ENCODE assay signal across 23 cellular contexts in the genomic region with DNA sequence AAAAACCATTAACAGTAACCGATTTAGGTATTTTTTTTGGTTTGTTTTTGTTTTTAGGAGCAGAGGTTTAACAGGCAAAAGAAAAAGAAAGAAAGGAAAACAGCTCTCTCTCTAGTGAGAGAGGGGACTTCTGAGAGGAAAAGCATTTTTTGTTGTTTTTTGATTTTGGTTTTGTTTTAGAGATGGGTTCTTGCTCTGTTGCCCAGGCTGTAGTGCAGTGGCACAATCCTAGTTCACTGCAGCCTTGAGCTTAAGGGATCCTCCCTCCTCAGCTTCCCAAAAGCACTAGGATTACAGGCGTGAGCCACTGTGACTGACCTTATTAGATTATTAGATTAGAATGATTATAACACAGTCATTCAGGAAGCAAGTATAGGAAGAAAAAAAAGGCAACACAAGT. TPM values are rescaled to one million over a fixed set of nuclear protein-coding genes. Genes with fewer than 3 reads are reported as not detected.
DNase-seq lines count a peak whose midpoint lies in the region; ATAC-seq and TF ChIP-seq lines count a peak whose summit lies in the region.
"Had no signal": no experiment of that assay in that cellular context is flagged by ENCODE, and none has a peak within 500 bp of the region (broad histone marks: within the 10 kb centered on the region; RNA-seq: fewer than 3 reads in every experiment).

No MANE protein-coding gene starts in this region.

- no peaks in the 10 kb centered on the region for H3K9me3 ChIP-seq in PC-3 (ENCODE audit: low read length)
- H3K9me3 ChIP-seq: stomach had no signal

- H3K4me3 Mint-ChIP-seq in T-helper 1 cell treated with Interleukin-12 subunit alpha and Interleukin-12 subunit beta and Interleukin-4 antibody, amounts not matched to agents 30 μg/mL and 1 μg/mL, for 36 hours, result peak overlapping the region; percentile 60
- peak overlapping the region; percentile 41 for H3K4me3 Mint-ChIP-seq in activated T-helper 1 cell treated with anti-CD3 and anti-CD28 coated beads, Interleukin-12 subunit alpha, Interleukin-12 subunit beta, Interleukin-2, Interleukin-4 antibody, amounts not matched to agents 30 ng/mL and 10 ng/mL and 1 ng/mL, durations not matched to agents 14 hours and 24 hours and 36 hours
- peak overlapping the region in 7 of 10 donors; percentile 8 to 59 (median 36) for H3K4me3 Mint-ChIP-seq in naive thymus-derived CD8-positive, alpha-beta T cell

- H3K36me3 ChIP-seq in PC-3 (ENCODE audit: low read depth, low read length), result no peaks in the 10 kb centered on the region

- H3K9me3 Mint-ChIP-seq in T-helper 1 cell treated with Interleukin-12 subunit alpha and Interleukin-12 subunit beta and Interleukin-4 antibody, amounts not matched to agents 30 μg/mL and 1 μg/mL, for 36 hours, result no peaks in the 10 kb centered on the region
- H3K9me3 Mint-ChIP-seq in activated T-helper 1 cell treated with anti-CD3 and anti-CD28 coated beads, Interleukin-12 subunit alpha, Interleukin-12 subunit beta, Interleukin-2, Interleukin-4 antibody, amounts not matched to agents 30 ng/mL and 10 ng/mL and 1 ng/mL, durations not matched to agents 14 hours and 24 hours and 36 hours, result no peaks in the 10 kb centered on the region
- no peaks in the 10 kb centered on the region for H3K9me3 Mint-ChIP-seq in naive thymus-derived CD8-positive, alpha-beta T cell

- no peak overlapping the region for H2AFZ ChIP-seq in PC-3 (ENCODE audit: low read length)
- H2AFZ ChIP-seq: parathyroid adenoma had no signal

- no peak overlapping the region for H3K4me3 ChIP-seq in HL-60 (replicated peaks; ENCODE audit: insufficient read depth, low read length)
- no peak overlapping the region for H3K4me3 ChIP-seq in PC-3 (ENCODE audit: low read length)
- H3K4me3 ChIP-seq: lung, stomach had no signal

- no peaks in the 10 kb centered on the region for H4K20me1 ChIP-seq in PC-3 (ENCODE audit: low read length)

- peaks cover 17% of the 10 kb centered on the region for H3K36me3 Mint-ChIP-seq in T-helper 1 cell treated with Interleukin-12 subunit alpha and Interleukin-12 subunit beta and Interleukin-4 antibody, amounts not matched to agents 30 μg/mL and 1 μg/mL, for 36 hours (ENCODE audit: low read depth)
- H3K36me3 Mint-ChIP-seq in activated T-helper 1 cell treated with anti-CD3 and anti-CD28 coated beads, Interleukin-12 subunit alpha, Interleukin-12 subunit beta, Interleukin-2, Interleukin-4 antibody, amounts not matched to agents 30 ng/mL and 10 ng/mL and 1 ng/mL, durations not matched to agents 14 hours and 24 hours and 36 hours (ENCODE audit: low read depth), result peaks cover 14% of the 10 kb centered on the region
- H3K36me3 Mint-ChIP-seq in naive thymus-derived CD8-positive, alpha-beta T cell, result peaks cover 0 to 48% (median 8%) of the 10 kb centered on the region in 3 donors

- no peaks in the 10 kb centered on the region for H3K4me1 ChIP-seq in PC-3 (ENCODE audit: insufficient read depth, low read length)
- H3K4me1 ChIP-seq: parathyroid adenoma had no signal

- no peaks in the 10 kb centered on the region for H3K27me3 Mint-ChIP-seq in T-helper 1 cell treated with Interleukin-12 subunit alpha and Interleukin-12 subunit beta and Interleukin-4 antibody, amounts not matched to agents 30 μg/mL and 1 μg/mL, for 36 hours (ENCODE audit: low read depth)
- H3K27me3 Mint-ChIP-seq in activated T-helper 1 cell treated with anti-CD3 and anti-CD28 coated beads, Interleukin-12 subunit alpha, Interleukin-12 subunit beta, Interleukin-2, Interleukin-4 antibody, amounts not matched to agents 30 ng/mL and 10 ng/mL and 1 ng/mL, durations not matched to agents 14 hours and 24 hours and 36 hours (ENCODE audit: insufficient read depth), result no peaks in the 10 kb centered on the region
- no peaks in the 10 kb centered on the region for H3K27me3 Mint-ChIP-seq in naive thymus-derived CD8-positive, alpha-beta T cell

- DNase-seq in T-helper 1 cell, result no peak
- no peak for DNase-seq in HL-60 (ENCODE audit: low read depth in 1 of 2, low spot score in 1 of 2)
- no peak for DNase-seq in activated T-helper 1 cell treated with anti-CD3 and anti-CD28 coated beads, Interleukin-12 subunit alpha, Interleukin-12 subunit beta, Interleukin-2, Interleukin-4 antibody, amounts not matched to agents 30 ng/mL and 10 ng/mL and 1 ng/mL, durations not matched to agents 14 hours and 24 hours and 36 hours (ENCODE audit: low spot score)
- DNase-seq in naive thymus-derived CD8-positive, alpha-beta T cell, result no peak
- no peak for DNase-seq in PC-3
- no peak for DNase-seq in stimulated activated CD4-positive, alpha-beta T cell treated with anti-CD3 and anti-CD28 coated beads, Interleukin-4, amount 100 ng/mL, for 1 hour
- DNase-seq: activated CD4-positive, CD25-positive, alpha-beta regulatory T cell treated with anti-CD3 and anti-CD28 coated beads, Interleukin-2, amount 50 U/mL, for 72 hours; activated T-cell treated with anti-CD3 and anti-CD28 coated beads for 4 hours; dermis blood vessel endothelial cell; DMS 273 treated with DMSO at 0.1 percent for 48 hours; foreskin fibroblast; H7; NCI-H1417; NCI-H2107; NCI-H510A treated with DMSO at 0.1 percent for 48 hours; Right ventricle myocardium superior; stomach had no signal

- H3K4me1 Mint-ChIP-seq in T-helper 1 cell treated with Interleukin-12 subunit alpha and Interleukin-12 subunit beta and Interleukin-4 antibody, amounts not matched to agents 30 μg/mL and 1 μg/mL, for 36 hours (ENCODE audit: low read depth), result peaks cover 21% of the 10 kb centered on the region
- H3K4me1 Mint-ChIP-seq in activated T-helper 1 cell treated with anti-CD3 and anti-CD28 coated beads, Interleukin-12 subunit alpha, Interleukin-12 subunit beta, Interleukin-2, Interleukin-4 antibody, amounts not matched to agents 30 ng/mL and 10 ng/mL and 1 ng/mL, durations not matched to agents 14 hours and 24 hours and 36 hours (ENCODE audit: low read depth), result peaks cover 22% of the 10 kb centered on the region
- peaks cover 11 to 71% (median 33%) of the 10 kb centered on the region in 4 donors for H3K4me1 Mint-ChIP-seq in naive thymus-derived CD8-positive, alpha-beta T cell

- H3K9me2 ChIP-seq in PC-3 (replicated peaks; ENCODE audit: low read length), result no peaks in the 10 kb centered on the region

- H3K27me3 ChIP-seq in HL-60 (ENCODE audit: insufficient read depth, poor library complexity, severe bottlenecking), result no peaks in the 10 kb centered on the region
- H3K27me3 ChIP-seq in PC-3 (ENCODE audit: low read length), result no peaks in the 10 kb centered on the region
- H3K27me3 ChIP-seq: stomach had no signal

- H3K27ac ChIP-seq in HL-60 (replicated peaks) (peak overlapping the region; percentile 17), PC-3 (ENCODE audit: low read length) (no peak overlapping the region)
- H3K27ac ChIP-seq: 22Rv1, parathyroid adenoma, stomach had no signal

- CTCF ChIA-PET in PC-3 (lab: Charles Lee), result no interaction called here

- ATAC-seq in naive thymus-derived CD8-positive, alpha-beta T cell, result peak in 1 of 2 donors; percentile 41
- no peak for ATAC-seq in HG03135 (IDR thresholded peaks at IDR 0.05; ENCODE audit: unreplicated experiment)
- ATAC-seq in PC-3, result no peak
- ATAC-seq: sciatic nerve had no signal

- H3F3A ChIP-seq in PC-3 (ENCODE audit: low read length, unreplicated experiment), result no peaks in the 10 kb centered on the region

- no TSS peak for BruUV-seq in PC-3 (replicated peaks; lab: Mats Ljungman, UMichigan)

- intact Hi-C loops in activated T-helper 1 cell treated with anti-CD3 and anti-CD28 coated beads, Interleukin-12 subunit alpha, Interleukin-12 subunit beta, Interleukin-2, Interleukin-4 antibody, amounts not matched to agents 30 ng/mL and 10 ng/mL and 1 ng/mL, durations not matched to agents 14 hours and 24 hours and 36 hours (cut with micrococcal nuclease), result no loop called here
- intact Hi-C loops in PC-3 (cut with micrococcal nuclease), result no loop called here

- no peak overlapping the region for H3K9ac ChIP-seq in PC-3 (ENCODE audit: low read length)
- H3K9ac ChIP-seq: parathyroid adenoma had no signal

- H3K4me2 ChIP-seq in PC-3 (ENCODE audit: low read length), result no peak overlapping the region

- H3K27ac Mint-ChIP-seq in T-helper 1 cell treated with Interleukin-12 subunit alpha and Interleukin-12 subunit beta and Interleukin-4 antibody, amounts not matched to agents 30 μg/mL and 1 μg/mL, for 36 hours, result peak overlapping the region; percentile 90
- peak overlapping the region; percentile 91 for H3K27ac Mint-ChIP-seq in activated T-helper 1 cell treated with anti-CD3 and anti-CD28 coated beads, Interleukin-12 subunit alpha, Interleukin-12 subunit beta, Interleukin-2, Interleukin-4 antibody, amounts not matched to agents 30 ng/mL and 10 ng/mL and 1 ng/mL, durations not matched to agents 14 hours and 24 hours and 36 hours
- peak overlapping the region; percentile 59 to 92 (median 86) for H3K27ac Mint-ChIP-seq in naive thymus-derived CD8-positive, alpha-beta T cell

- no peaks in the 10 kb centered on the region for H3K79me2 ChIP-seq in PC-3 (ENCODE audit: low read length)
- H3K79me2 ChIP-seq: parathyroid adenoma had no signal

- TF ChIP-seq CTCF in HL-60 (IDR thresholded peaks at IDR 0.05; ENCODE audit: insufficient read depth, low read length), result no peak
- TF ChIP-seq CTCF in PC-3 (conservative IDR thresholded peaks at IDR 0.05; ENCODE audit: low read depth, low read length), result no peak

- POLR2A ChIA-PET in naive thymus-derived CD8-positive, alpha-beta T cell (lab: Charles Lee), result interaction anchor here (1.4 to 2.4 kb wide), 2 partner anchors 7 to 18 kb away, joined by 4 to 5 read pairs; no protein-coding TSS in a partner anchor
- POLR2A ChIA-PET in PC-3 (lab: Charles Lee; ENCODE audit: unreplicated experiment), result no interaction called here

RNA-seq across cellular contexts. Expression of gene USP20, which starts 10.1 kb away (rescaled TPM):
- total RNA-seq in activated T-helper 1 cell treated with anti-CD3 and anti-CD28 coated beads, Interleukin-12 subunit alpha, Interleukin-12 subunit beta, Interleukin-2, Interleukin-4 antibody, amounts not matched to agents 30 ng/mL and 10 ng/mL and 1 ng/mL, durations not matched to agents 14 hours and 24 hours and 36 hours, result 47.9 and 50.2 TPM in 2 replicates
- total RNA-seq in naive thymus-derived CD8-positive, alpha-beta T cell, result 100 to 1,000 TPM; 117 to 124 TPM
- 10 to 100 TPM; 37.1 to 76.4 (median 49.4) TPM for polyA plus RNA-seq in naive thymus-derived CD8-positive, alpha-beta T cell
- total RNA-seq in PC-3 (2014; rRNA removed), result 15.0 and 16.2 TPM in 2 replicates

RNA-seq across cellular contexts. Expression of gene C9orf78, which starts 10.3 kb away (rescaled TPM):
- 64.0 and 67.4 TPM in 2 replicates for total RNA-seq in activated T-helper 1 cell treated with anti-CD3 and anti-CD28 coated beads, Interleukin-12 subunit alpha, Interleukin-12 subunit beta, Interleukin-2, Interleukin-4 antibody, amounts not matched to agents 30 ng/mL and 10 ng/mL and 1 ng/mL, durations not matched to agents 14 hours and 24 hours and 36 hours
- total RNA-seq in naive thymus-derived CD8-positive, alpha-beta T cell, result 100 to 1,000 TPM in 1 of 2 experiments, 10 to 100 TPM in 1; 98.7 to 104 TPM
- 100 to 1,000 TPM; 191 to 242 (median 222) TPM for polyA plus RNA-seq in naive thymus-derived CD8-positive, alpha-beta T cell
- total RNA-seq in PC-3 (2014; rRNA removed), result 42.4 and 57.4 TPM in 2 replicates

RNA-seq across cellular contexts. Expression of gene TOR1A, which starts 21.4 kb away (rescaled TPM):
- total RNA-seq in activated T-helper 1 cell treated with anti-CD3 and anti-CD28 coated beads, Interleukin-12 subunit alpha, Interleukin-12 subunit beta, Interleukin-2, Interleukin-4 antibody, amounts not matched to agents 30 ng/mL and 10 ng/mL and 1 ng/mL, durations not matched to agents 14 hours and 24 hours and 36 hours, result 61.3 and 62.1 TPM in 2 replicates
- total RNA-seq in naive thymus-derived CD8-positive, alpha-beta T cell, result 10 to 100 TPM; 33.4 to 34.3 TPM
- polyA plus RNA-seq in naive thymus-derived CD8-positive, alpha-beta T cell, result 10 to 100 TPM; 42.6 to 55.0 (median 47.1) TPM
- 28.2 and 29.8 TPM in 2 replicates for total RNA-seq in PC-3 (2014; rRNA removed)

RNA-seq across cellular contexts. Expression of gene TOR1B, which starts 42.4 kb away (rescaled TPM):
- total RNA-seq in activated T-helper 1 cell treated with anti-CD3 and anti-CD28 coated beads, Interleukin-12 subunit alpha, Interleukin-12 subunit beta, Interleukin-2, Interleukin-4 antibody, amounts not matched to agents 30 ng/mL and 10 ng/mL and 1 ng/mL, durations not matched to agents 14 hours and 24 hours and 36 hours, result 21.9 and 25.6 TPM in 2 replicates
- 10 to 100 TPM; 27.1 to 27.8 TPM for total RNA-seq in naive thymus-derived CD8-positive, alpha-beta T cell
- 10 to 100 TPM; 12.3 to 20.2 (median 13.3) TPM for polyA plus RNA-seq in naive thymus-derived CD8-positive, alpha-beta T cell
- total RNA-seq in PC-3 (2014; rRNA removed), result 11.0 and 12.8 TPM in 2 replicates
